ENCODE assay signal across 8 cellular contexts in the genomic region with DNA sequence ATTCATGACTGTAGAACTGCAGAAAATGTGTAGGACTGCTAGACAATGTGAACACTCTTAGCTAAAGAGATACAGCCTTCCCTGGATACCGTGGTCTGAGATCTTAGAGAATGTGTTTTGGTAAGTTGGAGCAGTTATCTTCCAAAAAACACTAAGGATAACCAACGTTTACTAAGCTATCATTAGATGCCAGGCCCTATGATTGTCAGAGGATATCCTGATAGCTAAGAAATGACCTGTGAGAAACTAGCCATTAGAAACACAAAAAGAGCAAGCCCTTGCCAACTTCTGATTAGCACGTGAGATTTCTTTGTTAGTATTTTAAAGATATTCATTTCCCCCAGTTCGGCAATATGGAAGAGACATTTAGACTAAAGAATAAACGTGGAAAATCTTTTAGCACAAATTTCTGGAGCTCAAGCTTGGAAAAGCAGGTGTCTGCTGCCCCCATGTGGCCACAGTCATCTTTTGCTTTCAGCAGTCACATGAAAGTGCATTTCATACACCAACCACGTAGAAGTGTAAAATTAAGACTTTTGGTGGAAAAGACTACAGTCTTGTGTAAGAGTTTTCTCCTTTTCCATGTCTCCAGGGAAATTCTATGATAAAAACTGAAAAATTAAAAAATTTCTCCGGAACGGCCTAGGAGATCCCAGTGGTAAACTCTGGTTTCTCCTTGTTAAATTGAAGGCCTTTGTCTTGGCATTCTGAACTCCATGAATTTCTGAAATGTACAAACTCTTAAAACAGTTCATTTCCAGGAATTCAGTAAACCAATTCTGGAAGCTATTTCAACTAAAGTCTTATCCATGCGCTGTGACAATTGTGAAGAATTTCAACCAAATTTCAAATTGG.
A peak's percentile ranks its signal among the peaks of the same experiment; 100 is the strongest.
DNase-seq lines count a peak whose midpoint lies in the region; ATAC-seq and TF ChIP-seq lines count a peak whose summit lies in the region.

No MANE protein-coding gene starts in this region.

- no peak for ATAC-seq in RWPE2 (ENCODE audit: low read depth)
- peak in 1 of 4 donors; percentile 63 for ATAC-seq in psoas muscle
- ATAC-seq in GM18519 (IDR thresholded peaks at IDR 0.05; ENCODE audit: low FRiP score, unreplicated experiment), result no peak
- ATAC-seq in GM19455 (IDR thresholded peaks at IDR 0.05; ENCODE audit: unreplicated experiment), result no peak

- H3K27ac ChIP-seq in RWPE2 (ENCODE audit: poor library complexity, severe bottlenecking), result no peak overlapping the region
- no peak overlapping the region for H3K27ac ChIP-seq in psoas muscle

- BruUV-seq in Calu3 (replicated peaks; lab: Mats Ljungman, UMichigan), result no TSS peak

- DNase-seq in Calu3 (peak; percentile 75), HS-5 (ENCODE audit: low read depth) (peak; percentile 38), RWPE2 (ENCODE audit: low spot score) (no peak), head of caudate nucleus (peak; percentile 63 to 91 (median 80)), psoas muscle (peak; percentile 61 to 83)
- peak; percentile 72 for DNase-seq in activated naive CD4-positive, alpha-beta T cell treated with anti-CD3 and anti-CD28 coated beads, Interleukin-2, amount 10 ng/mL, durations not matched to agents 7 days and 5 days

- H3K9me3 ChIP-seq in RWPE2 (ENCODE audit: severe bottlenecking) (no peaks in the 10 kb centered on the region), psoas muscle (no peaks in the 10 kb centered on the region)

- H3K4me1 Mint-ChIP-seq in Calu3 (ENCODE audit: low read depth, unreplicated experiment), result peaks cover 13% of the 10 kb centered on the region
- H3K4me1 Mint-ChIP-seq in activated naive CD4-positive, alpha-beta T cell treated with anti-CD3 and anti-CD28 coated beads, Interleukin-2, amount 10 ng/mL, durations not matched to agents 7 days and 5 days, result no peaks in the 10 kb centered on the region

- H3K27me3 ChIP-seq in RWPE2 (ENCODE audit: insufficient read depth, poor library complexity, severe bottlenecking) (no peaks in the 10 kb centered on the region), psoas muscle (ENCODE audit: insufficient read depth in 3 of 3, low read length in 2 of 3) (peaks cover 0 to 9% (median 0%) of the 10 kb centered on the region in 3 donors)

- no peaks in the 10 kb centered on the region for H3K36me3 ChIP-seq in RWPE2 (ENCODE audit: low read depth)
- H3K36me3 ChIP-seq in psoas muscle (ENCODE audit: insufficient read depth in 1 of 2, low read depth in 1 of 2), result no peaks in the 10 kb centered on the region

- no peaks in the 10 kb centered on the region for H3K36me3 Mint-ChIP-seq in Calu3 (ENCODE audit: insufficient read depth, unreplicated experiment)
- H3K36me3 Mint-ChIP-seq in activated naive CD4-positive, alpha-beta T cell treated with anti-CD3 and anti-CD28 coated beads, Interleukin-2, amount 10 ng/mL, durations not matched to agents 7 days and 5 days, result no peaks in the 10 kb centered on the region

- peak; percentile 64 for TF ChIP-seq CTCF in Calu3 (IDR thresholded peaks at IDR 0.05; ENCODE audit: unreplicated experiment)
- TF ChIP-seq CTCF in RWPE2 (IDR thresholded peaks at IDR 0.05; ENCODE audit: poor library complexity, severe bottlenecking), result peak; percentile 77
- peak; percentile 93 for TF ChIP-seq CTCF in psoas muscle (IDR thresholded peaks at IDR 0.05)

- H3K4me3 Mint-ChIP-seq in Calu3 (ENCODE audit: low read depth, unreplicated experiment), result no peak overlapping the region
- H3K4me3 Mint-ChIP-seq in activated naive CD4-positive, alpha-beta T cell treated with anti-CD3 and anti-CD28 coated beads, Interleukin-2, amount 10 ng/mL, durations not matched to agents 7 days and 5 days, result no peak overlapping the region

- H3K27me3 Mint-ChIP-seq in Calu3 (ENCODE audit: unreplicated experiment), result no peaks in the 10 kb centered on the region
- H3K27me3 Mint-ChIP-seq in activated naive CD4-positive, alpha-beta T cell treated with anti-CD3 and anti-CD28 coated beads, Interleukin-2, amount 10 ng/mL, durations not matched to agents 7 days and 5 days, result no peaks in the 10 kb centered on the region

- no peak overlapping the region for H3K4me3 ChIP-seq in RWPE2 (ENCODE audit: severe bottlenecking)
- H3K4me3 ChIP-seq in psoas muscle, result no peak overlapping the region

- intact Hi-C loops in Calu3 (cut with micrococcal nuclease; ENCODE audit: unreplicated experiment), result loop anchor here (1.0 to 10.0 kb wide), 2 partner anchors 893 to 1084 kb away; no protein-coding TSS in a partner anchor
- intact Hi-C loops in head of caudate nucleus (cut with DNase I), result loop anchor here (10.0 kb wide), 1 partner anchor 894 kb away; no protein-coding TSS in a partner anchor
- intact Hi-C loops in psoas muscle (cut with DNase I), result loop anchor here (5.0 to 10.0 kb wide), 3 partner anchors 891 to 1086 kb away; no protein-coding TSS in a partner anchor

- no peaks in the 10 kb centered on the region for H3K9me3 Mint-ChIP-seq in Calu3 (ENCODE audit: low read depth, unreplicated experiment)
- H3K9me3 Mint-ChIP-seq in activated naive CD4-positive, alpha-beta T cell treated with anti-CD3 and anti-CD28 coated beads, Interleukin-2, amount 10 ng/mL, durations not matched to agents 7 days and 5 days, result no peaks in the 10 kb centered on the region

- H3K27ac Mint-ChIP-seq in Calu3 (ENCODE audit: unreplicated experiment), result peak overlapping the region; percentile 18
- no peak overlapping the region for H3K27ac Mint-ChIP-seq in activated naive CD4-positive, alpha-beta T cell treated with anti-CD3 and anti-CD28 coated beads, Interleukin-2, amount 10 ng/mL, durations not matched to agents 7 days and 5 days

- H3K4me1 ChIP-seq in RWPE2 (ENCODE audit: insufficient read depth, poor library complexity, severe bottlenecking) (no peaks in the 10 kb centered on the region), psoas muscle (no peaks in the 10 kb centered on the region)

- CTCF ChIA-PET in Calu3 (lab: Charles Lee), result interaction anchor here (0.5 to 1.2 kb wide), 7 partner anchors 23 to 1086 kb away, joined by 3 to 9 read pairs (median 5); no protein-coding TSS in a partner anchor
- CTCF ChIA-PET in activated naive CD4-positive, alpha-beta T cell treated with anti-CD3 and anti-CD28 coated beads, Interleukin-2, amount 10 ng/mL, durations not matched to agents 7 days and 5 days (lab: Charles Lee), result interaction anchor here (1.0 to 1.7 kb wide), 8 partner anchors 11 to 893 kb away, joined by 3 to 10 read pairs (median 4); no protein-coding TSS in a partner anchor

- WGBS in psoas muscle, 3 donors, result 11 to 19% (median 16%) methylated on average over 9 of the region's 9 CpGs
